In the genomic region with DNA sequence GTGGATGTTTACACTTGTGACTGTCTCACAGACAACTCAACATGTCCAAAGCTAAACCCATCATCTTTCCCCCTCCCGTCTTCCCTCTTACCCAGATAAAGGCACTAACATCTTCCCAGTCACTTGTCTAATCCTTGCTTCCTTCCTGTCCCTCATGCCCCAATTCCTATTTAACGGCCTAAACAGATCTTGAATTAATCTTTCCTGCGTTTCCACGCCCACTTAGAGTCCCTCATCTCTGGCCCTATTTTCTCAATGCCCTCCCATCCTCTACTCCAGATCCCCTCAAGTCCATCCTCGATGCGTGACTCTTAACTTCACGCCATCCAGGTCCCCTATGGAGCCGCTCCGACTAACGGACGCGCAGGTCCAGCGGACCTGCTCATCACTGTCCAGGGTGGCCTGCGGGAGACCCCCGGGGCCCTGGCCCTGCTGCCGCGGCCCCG, we compare ENCODE assay signal across 8 cellular contexts. TPM values are rescaled to one million over a fixed set of nuclear protein-coding genes. Genes with fewer than 3 reads are reported as not detected.
A peak's percentile ranks its signal among the peaks of the same experiment; 100 is the strongest.
DNase-seq lines count a peak whose midpoint lies in the region; ATAC-seq and TF ChIP-seq lines count a peak whose summit lies in the region.

No MANE protein-coding gene starts in this region.

- H3K36me3 Mint-ChIP-seq in activated T-helper 17 cell treated with anti-CD3 and anti-CD28 coated beads, Interleukin-2, amount 50 U/mL, for 72 hours (ENCODE audit: low read depth), result peaks cover 35% of the 10 kb centered on the region

- peak overlapping the region; percentile 92 for H3K4me3 Mint-ChIP-seq in activated T-helper 17 cell treated with anti-CD3 and anti-CD28 coated beads, Interleukin-2, amount 50 U/mL, for 72 hours

- H3K36me3 ChIP-seq in BE2C (peaks cover 12% of the 10 kb centered on the region), iPS-15b (ENCODE audit: control insufficient read depth, insufficient read depth, low read length) (peaks cover 1% of the 10 kb centered on the region), subcutaneous abdominal adipose tissue (ENCODE audit: control insufficient read depth in 5 of 5, insufficient read depth in 5 of 5, low read length in 5 of 5) (peaks cover 0 to 5% (median 2%) of the 10 kb centered on the region in 5 donors)

- H3K9me3 ChIP-seq in BE2C (no peaks in the 10 kb centered on the region), iPS-15b (ENCODE audit: control insufficient read depth, insufficient read depth, low read length) (no peaks in the 10 kb centered on the region), subcutaneous abdominal adipose tissue (ENCODE audit: control insufficient read depth in 5 of 5, low read length in 5 of 5) (no peaks in the 10 kb centered on the region)

- no peak for TF ChIP-seq CTCF in BE2C (IDR thresholded peaks at IDR 0.05; ENCODE audit: low read depth, low read length)

- H3K4me1 Mint-ChIP-seq in activated T-helper 17 cell treated with anti-CD3 and anti-CD28 coated beads, Interleukin-2, amount 50 U/mL, for 72 hours, result peaks cover 17% of the 10 kb centered on the region

- DNase-seq in BE2C (no peak), H4 (ENCODE audit: low spot score) (no peak), hippocampal formation (lab: John Stamatoyannopoulos, UW) (no peak)
- DNase-seq in activated CD8-positive, alpha-beta memory T cell treated with anti-CD3 and anti-CD28 coated beads, Interleukin-2, amount 50 U/mL, for 48 hours, result no peak

- H3K27ac ChIP-seq in subcutaneous abdominal adipose tissue (ENCODE audit: low read depth, low read length), result peak overlapping the region; percentile 77

- H3K4me1 ChIP-seq in BE2C (no peaks in the 10 kb centered on the region), iPS-15b (ENCODE audit: control insufficient read depth, insufficient read depth, low read length) (no peaks in the 10 kb centered on the region), subcutaneous abdominal adipose tissue (ENCODE audit: control insufficient read depth in 5 of 5, insufficient read depth in 5 of 5, low read length in 5 of 5) (peaks cover 10 to 21% (median 19%) of the 10 kb centered on the region in 5 donors)

- no peaks in the 10 kb centered on the region for H3K9me3 Mint-ChIP-seq in activated T-helper 17 cell treated with anti-CD3 and anti-CD28 coated beads, Interleukin-2, amount 50 U/mL, for 72 hours

- peak overlapping the region; percentile 85 for H3K9ac ChIP-seq in iPS-15b (ENCODE audit: low read depth, low read length)
- peak overlapping the region; percentile 38 to 87 (median 74) for H3K9ac ChIP-seq in subcutaneous abdominal adipose tissue (ENCODE audit: low read length in 5 of 5)

- no peaks in the 10 kb centered on the region for H3K27me3 ChIP-seq in BE2C
- no peaks in the 10 kb centered on the region for H3K27me3 ChIP-seq in iPS-15b (ENCODE audit: control insufficient read depth, insufficient read depth, low read length)
- H3K27me3 ChIP-seq in subcutaneous abdominal adipose tissue (ENCODE audit: control insufficient read depth in 5 of 5, insufficient read depth in 4 of 5, low read length in 5 of 5), result no peaks in the 10 kb centered on the region

- H3K27me3 Mint-ChIP-seq in activated T-helper 17 cell treated with anti-CD3 and anti-CD28 coated beads, Interleukin-2, amount 50 U/mL, for 72 hours, result peaks cover 14% of the 10 kb centered on the region

- H3K27ac Mint-ChIP-seq in activated T-helper 17 cell treated with anti-CD3 and anti-CD28 coated beads, Interleukin-2, amount 50 U/mL, for 72 hours, result peak overlapping the region; percentile 88

- H3K4me3 ChIP-seq in BE2C (ENCODE audit: low read depth, low read length) (peak overlapping the region; percentile 98), iPS-15b (ENCODE audit: low read depth, low read length) (peak overlapping the region; percentile 94), subcutaneous abdominal adipose tissue (ENCODE audit: low read depth in 1 of 5, low read length in 5 of 5) (peak overlapping the region; percentile 75 to 90 (median 82))

- ATAC-seq in HG03064 (IDR thresholded peaks at IDR 0.05; ENCODE audit: low read depth, unreplicated experiment), result peak; percentile 14
- no peak for ATAC-seq in activated T-helper 17 cell treated with anti-CD3 and anti-CD28 coated beads, Interleukin-2, amount 50 U/mL, for 72 hours (replicated peaks)

RNA-seq across cellular contexts. Expression of gene SCLY, which starts 0.7 kb away (rescaled TPM):
- 63.6 TPM for polyA plus RNA-seq in BE2C (2012; ENCODE audit: insufficient read depth, insufficient read length, low read depth)
- total RNA-seq in activated T-helper 17 cell treated with anti-CD3 and anti-CD28 coated beads, Interleukin-2, amount 50 U/mL, for 72 hours, result 10 to 100 TPM; 56.2 to 57.1 TPM
- 19.6 and 20.5 TPM in 2 replicates for total RNA-seq in H4 (2014; rRNA removed; shearing (Covaris generic))

RNA-seq across cellular contexts. Expression of gene ESPNL, which starts 40.0 kb away (rescaled TPM):
- 0.65 TPM for polyA plus RNA-seq in BE2C (2012; ENCODE audit: insufficient read depth, insufficient read length, low read depth)
- 1 to 10 TPM in 1 of 2 donors, under 1 TPM in 1; 0.39 to 1.0 TPM for total RNA-seq in activated T-helper 17 cell treated with anti-CD3 and anti-CD28 coated beads, Interleukin-2, amount 50 U/mL, for 72 hours
- total RNA-seq in H4 (2014; rRNA removed; shearing (Covaris generic)), result not detected in 2 replicates
